Comparison of ENCODE assay signal across 10 cellular contexts in the genomic region with DNA sequence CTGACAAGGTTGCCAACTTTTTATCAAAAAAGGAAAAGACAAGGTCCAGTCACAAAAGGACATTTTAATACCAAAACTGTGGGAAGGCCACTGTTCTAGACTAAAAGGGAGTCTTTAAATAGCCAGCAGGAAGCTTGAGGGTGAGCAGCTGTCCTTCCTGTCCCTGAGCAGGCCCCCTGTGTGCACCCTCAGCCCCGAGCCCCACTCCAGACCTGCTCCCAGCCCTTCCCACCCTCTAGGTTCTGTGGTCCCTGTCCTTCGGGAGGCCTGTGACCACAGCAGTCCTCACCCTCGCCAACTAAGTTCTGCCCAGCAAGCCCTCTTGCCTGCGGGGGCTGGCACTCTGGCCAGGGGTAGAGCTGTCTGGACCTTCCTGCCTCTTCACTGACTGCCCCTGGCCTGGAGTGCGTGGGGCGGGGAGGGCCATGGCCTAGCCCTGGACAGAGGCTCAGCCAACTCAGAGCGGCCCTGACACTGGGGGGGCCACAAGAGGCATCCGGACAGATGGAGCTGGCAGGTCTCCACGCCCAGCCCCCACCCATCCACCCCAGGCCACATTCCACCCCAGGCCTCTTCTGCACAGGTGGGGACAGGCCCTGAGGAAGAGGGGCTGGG. TPM values are rescaled to one million over a fixed set of nuclear protein-coding genes. Genes with fewer than 3 reads are reported as not detected.
DNase-seq lines count a peak whose midpoint lies in the region; ATAC-seq, FAIRE-seq and TF ChIP-seq lines count a peak whose summit lies in the region.
"Had no signal": no experiment of that assay in that cellular context is flagged by ENCODE, and none has a peak within 500 bp of the region (broad histone marks: within the 10 kb centered on the region; RNA-seq: fewer than 3 reads in every experiment).

No MANE protein-coding gene starts in this region.

- peaks cover 42% of the 10 kb centered on the region for H3K79me2 ChIP-seq in GM12878 (ENCODE audit: control insufficient read depth, insufficient read depth, low read length)

- H3K27ac ChIP-seq in GM12878 (ENCODE audit: control insufficient read depth, insufficient read depth) = peak overlapping the region; percentile 44; the same call in 1 of the 2 replicates
- H3K27ac ChIP-seq in mucosa of rectum (ENCODE audit: low read depth in 2 of 2, low read length in 2 of 2) = peak overlapping the region; percentile 69 to 77
- peak overlapping the region; percentile 79 to 97 (median 86) for H3K27ac ChIP-seq in tibial nerve

- no peaks in the 10 kb centered on the region for H4K20me1 ChIP-seq in GM12878 (ENCODE audit: control insufficient read depth, insufficient read depth)

- H3K9me3 ChIP-seq in GM12878 (replicated peaks; ENCODE audit: control insufficient read depth, insufficient read depth, low read length) (no peaks in the 10 kb centered on the region), mucosa of rectum (ENCODE audit: control insufficient read depth in 2 of 2, low read length in 2 of 2) (no peaks in the 10 kb centered on the region), tibial nerve (no peaks in the 10 kb centered on the region)

- TF ChIP-seq CTCF in GM12878 (IDR thresholded peaks at IDR 0.05 in 2 of 3, conservative IDR thresholded peaks at IDR 0.05 in 1 of 3; ENCODE audit: control insufficient read depth in 2 of 3, extremely low read depth in 1 of 3, insufficient read depth in 1 of 3, low read depth in 3 of 3, low read length in 3 of 3) = no peak
- TF ChIP-seq CTCF in tibial nerve (IDR thresholded peaks at IDR 0.05) = no peak

- peak overlapping the region; percentile 7; the same call in 1 of the 2 replicates for H3K4me2 ChIP-seq in GM12878 (ENCODE audit: control insufficient read depth, insufficient read depth)

- no peak for FAIRE-seq in GM12878 (lab: Jason Lieb, UNC)

- H3K36me3 Mint-ChIP-seq in activated CD4-positive, alpha-beta memory T cell treated with anti-CD3 and anti-CD28 coated beads, Interleukin-2, amount 10 ng/mL, durations not matched to agents 7 days and 5 days (ENCODE audit: low read depth) = no peaks in the 10 kb centered on the region
- no peaks in the 10 kb centered on the region for H3K36me3 Mint-ChIP-seq in activated CD4-positive, alpha-beta memory T cell treated with anti-CD3 and anti-CD28 coated beads for 36 hours
- H3K36me3 Mint-ChIP-seq: CD4-positive, alpha-beta memory T cell had no signal

- intact Hi-C loops in activated CD4-positive, alpha-beta memory T cell treated with anti-CD3 and anti-CD28 coated beads for 36 hours (cut with micrococcal nuclease) = loop anchor here (1.0 kb wide), 1 partner anchor 31 kb away; no protein-coding TSS in a partner anchor
- intact Hi-C loops in GM12878 (cut with micrococcal nuclease; ENCODE audit: unreplicated experiment) = no loop called here

- no peak for TF ChIP-seq RAD21 in GM12878 (IDR thresholded peaks at IDR 0.05; ENCODE audit: insufficient read depth, low read depth, low read length)

- BruUV-seq in GM12878 (replicated peaks; lab: Mats Ljungman, UMichigan) = no TSS peak

- 0 out of 2 replicates have a peak, but pooled peaks have one; percentile 7 for TF ChIP-seq POLR2A in GM12878 (IDR thresholded peaks at IDR 0.05; ENCODE audit: low read depth, low read length)
- no peak for TF ChIP-seq POLR2A in tibial nerve (IDR thresholded peaks at IDR 0.05)

- H3K27me3 Mint-ChIP-seq in activated CD4-positive, alpha-beta memory T cell treated with anti-CD3 and anti-CD28 coated beads, Interleukin-2, amount 10 ng/mL, durations not matched to agents 7 days and 5 days = peaks cover 9% of the 10 kb centered on the region
- peaks cover 13% of the 10 kb centered on the region for H3K27me3 Mint-ChIP-seq in activated CD4-positive, alpha-beta memory T cell treated with anti-CD3 and anti-CD28 coated beads for 36 hours

- no peaks in the 10 kb centered on the region for H3K9me3 Mint-ChIP-seq in activated CD4-positive, alpha-beta memory T cell treated with anti-CD3 and anti-CD28 coated beads, Interleukin-2, amount 10 ng/mL, durations not matched to agents 7 days and 5 days
- H3K9me3 Mint-ChIP-seq in activated CD4-positive, alpha-beta memory T cell treated with anti-CD3 and anti-CD28 coated beads for 36 hours = no peaks in the 10 kb centered on the region
- H3K9me3 Mint-ChIP-seq: CD4-positive, alpha-beta memory T cell had no signal

- no peak overlapping the region for H2AFZ ChIP-seq in GM12878 (ENCODE audit: control insufficient read depth, low read depth, low read length)

- RAD21 ChIA-PET in GM12878 (lab: Charles Lee; ENCODE audit: unreplicated experiment) = no interaction called here

- ATAC-seq in GM12878 = no peak

- H3K4me3 Mint-ChIP-seq in activated CD4-positive, alpha-beta memory T cell treated with anti-CD3 and anti-CD28 coated beads, Interleukin-2, amount 10 ng/mL, durations not matched to agents 7 days and 5 days = peak overlapping the region; percentile 44
- H3K4me3 Mint-ChIP-seq in activated CD4-positive, alpha-beta memory T cell treated with anti-CD3 and anti-CD28 coated beads for 36 hours = no peak overlapping the region

- H3K4me3 ChIP-seq in GM12878 (no peak overlapping the region), mucosa of rectum (ENCODE audit: low read length in 2 of 2) (peak overlapping the region in 1 of 2 donors; percentile 13), tibial nerve (no peak overlapping the region)

- POLR2A ChIA-PET in activated CD4-positive, alpha-beta memory T cell treated with anti-CD3 and anti-CD28 coated beads, Interleukin-2, amount 10 ng/mL, durations not matched to agents 7 days and 5 days (lab: Charles Lee) = interaction anchor here (1.4 kb wide), 1 partner anchor 16 kb away, joined by 3 read pairs; no protein-coding TSS in a partner anchor
- POLR2A ChIA-PET in activated CD4-positive, alpha-beta memory T cell treated with anti-CD3 and anti-CD28 coated beads for 36 hours (lab: Charles Lee) = interaction anchor here (0.6 kb wide), 1 partner anchor 15 kb away, joined by 3 read pairs; no protein-coding TSS in a partner anchor
- POLR2A ChIA-PET in GM12878 (lab: Charles Lee) = interaction anchor here (0.7 kb wide), 1 partner anchor 58 kb away, joined by 3 read pairs; a partner anchor contains a TSS

- WGBS in GM12878 (ENCODE audit: insufficient coverage, insufficient replicate concordance, low lambda C conversion rate, missing lambda C conversion rate) = 71% methylated on average over 6 of the region's 9 CpGs
- WGBS in tibial nerve, 2 donors = 16 to 30% methylated on average over 4 of the region's 9 CpGs

- in situ Hi-C loops in GM12878 (cut with MboI) = no loop called here

- DNase-seq in activated CD4-positive, alpha-beta memory T cell treated with anti-CD3 and anti-CD28 coated beads, Interleukin-2, amount 10 ng/mL, durations not matched to agents 7 days and 5 days = no peak
- DNase-seq in activated CD4-positive, alpha-beta memory T cell treated with anti-CD3 and anti-CD28 coated beads for 36 hours = no peak
- no peak for DNase-seq in GM12878 (ENCODE audit: low read depth, low spot score)
- no peak for DNase-seq in tibial nerve (ENCODE audit: low spot score in 2 of 2)
- DNase-seq in NCI-H1105 (lab: John Stamatoyannopoulos, UW) = no peak
- no peak for DNase-seq in NCI-H2081 treated with DMSO at 0.1 percent for 48 hours (lab: John Stamatoyannopoulos, UW)
- no peak for DNase-seq in activated gamma-delta T cell (lab: John Stamatoyannopoulos, UW)
- DNase-seq: activated gamma-delta T cell treated with Interleukin-2 at 50 U/mL for 16 hours had no signal

- no peak for TF ChIP-seq EP300 in GM12878 (IDR thresholded peaks at IDR 0.05; ENCODE audit: borderline replicate concordance in 1 of 2, control insufficient read depth in 1 of 2, low read depth in 2 of 2, low read length in 2 of 2)
- no peak for TF ChIP-seq EP300 in tibial nerve (IDR thresholded peaks at IDR 0.05)

- peaks cover 28% of the 10 kb centered on the region for H3K4me1 Mint-ChIP-seq in activated CD4-positive, alpha-beta memory T cell treated with anti-CD3 and anti-CD28 coated beads, Interleukin-2, amount 10 ng/mL, durations not matched to agents 7 days and 5 days
- H3K4me1 Mint-ChIP-seq in activated CD4-positive, alpha-beta memory T cell treated with anti-CD3 and anti-CD28 coated beads for 36 hours (ENCODE audit: low read depth) = peaks cover 7% of the 10 kb centered on the region

- H3K9ac ChIP-seq in GM12878 (ENCODE audit: control insufficient read depth, insufficient read depth, low read length) = no peak overlapping the region
- H3K9ac ChIP-seq in mucosa of rectum (ENCODE audit: low read depth in 1 of 2, low read length in 2 of 2) = peak overlapping the region; percentile 12 to 32

- H3K36me3 ChIP-seq in GM12878 (ENCODE audit: control insufficient read depth in 2 of 2, insufficient read depth in 2 of 2, low read length in 1 of 2) (no peaks in the 10 kb centered on the region), mucosa of rectum (ENCODE audit: control insufficient read depth in 2 of 2, insufficient read depth in 2 of 2, low read length in 2 of 2) (no peaks in the 10 kb centered on the region), tibial nerve (peaks cover 0 to 28% (median 0%) of the 10 kb centered on the region in 3 donors)

- H3K27me3 ChIP-seq in GM12878 (replicated peaks in 1 of 2; ENCODE audit: control insufficient read depth in 2 of 2, insufficient read depth in 2 of 2, low read length in 1 of 2) (no peaks in the 10 kb centered on the region), mucosa of rectum (ENCODE audit: control insufficient read depth in 2 of 2, insufficient read depth in 2 of 2, low read length in 2 of 2) (no peaks in the 10 kb centered on the region), tibial nerve (no peaks in the 10 kb centered on the region)

- CTCF ChIA-PET in activated CD4-positive, alpha-beta memory T cell treated with anti-CD3 and anti-CD28 coated beads, Interleukin-2, amount 10 ng/mL, durations not matched to agents 7 days and 5 days (lab: Charles Lee) = interaction anchor here (0.8 to 1.2 kb wide), 2 partner anchors 19 to 65 kb away, joined by 3 read pairs; a partner anchor contains a TSS
- CTCF ChIA-PET in activated CD4-positive, alpha-beta memory T cell treated with anti-CD3 and anti-CD28 coated beads for 36 hours (lab: Charles Lee) = interaction anchor here (0.6 kb wide), 1 partner anchor 375 kb away, joined by 3 read pairs; no protein-coding TSS in a partner anchor
- CTCF ChIA-PET in GM12878 (lab: Yijun Ruan, JAX) = interaction anchor here (0.6 to 0.9 kb wide), 2 partner anchors 13 to 17 kb away, joined by 3 read pairs; no protein-coding TSS in a partner anchor

- SMC1A ChIA-PET in GM12878 (lab: Charles Lee; ENCODE audit: uncharacterized antibody, unreplicated experiment) = no interaction called here

- H3K27ac Mint-ChIP-seq in activated CD4-positive, alpha-beta memory T cell treated with anti-CD3 and anti-CD28 coated beads, Interleukin-2, amount 10 ng/mL, durations not matched to agents 7 days and 5 days = no peak overlapping the region
- H3K27ac Mint-ChIP-seq in activated CD4-positive, alpha-beta memory T cell treated with anti-CD3 and anti-CD28 coated beads for 36 hours = no peak overlapping the region

- H3K4me1 ChIP-seq in GM12878 (ENCODE audit: control insufficient read depth, insufficient read depth, low read length) (peaks cover 30% of the 10 kb centered on the region), mucosa of rectum (ENCODE audit: control insufficient read depth in 2 of 2, insufficient read depth in 2 of 2, low read length in 2 of 2) (peaks cover 35 to 38% of the 10 kb centered on the region in 2 donors), tibial nerve (peaks cover 8 to 49% (median 42%) of the 10 kb centered on the region in 4 donors)

RNA-seq across cellular contexts. Expression of a gene that starts 1.6 kb away (rescaled TPM):
- total RNA-seq in activated CD4-positive, alpha-beta memory T cell treated with anti-CD3 and anti-CD28 coated beads, Interleukin-2, amount 10 ng/mL, durations not matched to agents 7 days and 5 days = 10 to 100 TPM; 21.5 to 23.5 TPM
- total RNA-seq in activated CD4-positive, alpha-beta memory T cell treated with anti-CD3 and anti-CD28 coated beads for 36 hours = 1 to 10 TPM; 6.3 to 8.3 TPM
- total RNA-seq in GM12878 (2013; cell fraction: nucleolus; rRNA removed) = 180 and 204 TPM in 2 replicates
- total RNA-seq in GM12878 (2014; rRNA removed) (32.6 and 42.0 TPM in 2 replicates), GM12878 (2014; rRNA removed; fragmentation: Illumina TruSeq; extraction: Trizol) (19.8 and 21.8 TPM in 2 replicates), GM12878 (2021) (133 and 134 TPM in 2 replicates), tibial nerve (100 to 1,000 TPM; 135 to 193 (median 165) TPM)
- polyA plus RNA-seq in GM12878 (2011; ENCODE audit: low read depth) = 25.4 TPM
- polyA plus RNA-seq in GM12878 (2011; rRNA removed) (19.9 and 41.8 TPM in 2 replicates), GM12878 (2014; fragmentation: Illumina TruSeq; extraction: Trizol) (6.3 and 23.5 TPM in 2 replicates), GM12878 (2014; fragmentation: Nextera tagmentation; extraction: Ambion mirVana) (1 to 10 TPM in 1 of 2 experiments, under 1 TPM in 1; 0.68 to 4.5 TPM), GM12878 (2014; rRNA removed) (65.4 and 84.9 TPM in 2 replicates), GM12878 (2016; fragmentation: Nextera tagmentation; extraction: Ambion mirVana) (10 to 100 TPM; 69.3 to 80.0 TPM)
- polyA plus RNA-seq in GM12878 (2011; cell fraction: cytosol; rRNA removed) = 57.3 and 73.0 TPM in 2 replicates
- 319 and 335 TPM in 2 replicates for polyA plus RNA-seq in GM12878 (2011; cell fraction: nucleus; rRNA removed)
- 53.9 and 72.5 TPM in 2 replicates for polyA plus RNA-seq in GM12878 (2012)
- 52.2 and 84.0 TPM in 2 replicates for polyA minus RNA-seq in GM12878 (2011; rRNA and poly(A)+ RNA removed)
- 54.8 and 57.2 TPM in 2 replicates for polyA minus RNA-seq in GM12878 (2011; cell fraction: cytosol; rRNA and poly(A)+ RNA removed)
- 57.8 and 74.9 TPM in 2 replicates for polyA minus RNA-seq in GM12878 (2011; cell fraction: nucleus; rRNA and poly(A)+ RNA removed)

RNA-seq across cellular contexts. Expression of a gene that starts 17.7 kb away (rescaled TPM):
- 1 to 10 TPM; 5.0 to 5.6 TPM for total RNA-seq in activated CD4-positive, alpha-beta memory T cell treated with anti-CD3 and anti-CD28 coated beads, Interleukin-2, amount 10 ng/mL, durations not matched to agents 7 days and 5 days
- 1 to 10 TPM; 3.5 to 3.6 TPM for total RNA-seq in activated CD4-positive, alpha-beta memory T cell treated with anti-CD3 and anti-CD28 coated beads for 36 hours
- 8.0 and 8.7 TPM in 2 replicates for total RNA-seq in GM12878 (2013; cell fraction: nucleolus; rRNA removed)
- total RNA-seq in GM12878 (2014; rRNA removed) (8.3 and 9.1 TPM in 2 replicates), GM12878 (2014; rRNA removed; fragmentation: Illumina TruSeq; extraction: Trizol) (3.2 and 3.6 TPM in 2 replicates), GM12878 (2021) (11.2 TPM in 2 replicates), tibial nerve (10 to 100 TPM in 3 of 4 donors, 1 to 10 TPM in 1; 8.6 to 13.1 (median 11.7) TPM)
- 4.0 TPM for polyA plus RNA-seq in GM12878 (2011; ENCODE audit: low read depth)
- polyA plus RNA-seq in GM12878 (2011; rRNA removed) (1.6 and 2.9 TPM in 2 replicates), GM12878 (2014; fragmentation: Illumina TruSeq; extraction: Trizol) (0.73 and 3.1 TPM in 2 replicates), GM12878 (2014; fragmentation: Nextera tagmentation; extraction: Ambion mirVana) (1 to 10 TPM in 1 of 2 experiments, under 1 TPM in 1; 0.72 to 2.3 TPM), GM12878 (2014; rRNA removed) (11.3 and 13.0 TPM in 2 replicates), GM12878 (2016; fragmentation: Nextera tagmentation; extraction: Ambion mirVana) (10 to 100 TPM in 1 of 2 experiments, 1 to 10 TPM in 1; 8.9 to 10.3 TPM)
- 5.7 and 6.5 TPM in 2 replicates for polyA plus RNA-seq in GM12878 (2011; cell fraction: cytosol; rRNA removed)
- polyA plus RNA-seq in GM12878 (2011; cell fraction: nucleus; rRNA removed) = 19.6 and 20.1 TPM in 2 replicates
- polyA plus RNA-seq in GM12878 (2012) = 15.7 and 17.4 TPM in 2 replicates
- 1.8 and 5.0 TPM in 2 replicates for polyA minus RNA-seq in GM12878 (2011; rRNA and poly(A)+ RNA removed)
- polyA minus RNA-seq in GM12878 (2011; cell fraction: cytosol; rRNA and poly(A)+ RNA removed) = 2.1 TPM in 2 replicates
- 4.0 and 5.3 TPM in 2 replicates for polyA minus RNA-seq in GM12878 (2011; cell fraction: nucleus; rRNA and poly(A)+ RNA removed)

RNA-seq across cellular contexts. Expression of a gene that starts 34.0 kb away (rescaled TPM):
- 10 to 100 TPM; 56.5 to 58.9 TPM for total RNA-seq in activated CD4-positive, alpha-beta memory T cell treated with anti-CD3 and anti-CD28 coated beads, Interleukin-2, amount 10 ng/mL, durations not matched to agents 7 days and 5 days
- 10 to 100 TPM; 41.2 to 41.7 TPM for total RNA-seq in activated CD4-positive, alpha-beta memory T cell treated with anti-CD3 and anti-CD28 coated beads for 36 hours
- 44.6 and 52.6 TPM in 2 replicates for total RNA-seq in GM12878 (2013; cell fraction: nucleolus; rRNA removed)
- total RNA-seq in GM12878 (2014; rRNA removed) = 47.0 and 52.6 TPM in 2 replicates
- total RNA-seq in GM12878 (2014; rRNA removed; fragmentation: Illumina TruSeq; extraction: Trizol) = 22.0 and 24.2 TPM in 2 replicates
- 49.4 and 49.7 TPM in 2 replicates for total RNA-seq in GM12878 (2021)
- polyA plus RNA-seq in GM12878 (2011; ENCODE audit: low read depth) = 11.0 TPM
- 13.4 and 22.9 TPM in 2 replicates for polyA plus RNA-seq in GM12878 (2011; rRNA removed)
- polyA plus RNA-seq in GM12878 (2011; cell fraction: cytosol; rRNA removed) = 23.8 and 35.3 TPM in 2 replicates
- 130 and 174 TPM in 2 replicates for polyA plus RNA-seq in GM12878 (2011; cell fraction: nucleus; rRNA removed)
- 23.1 and 25.0 TPM in 2 replicates for polyA plus RNA-seq in GM12878 (2012)
- polyA plus RNA-seq in GM12878 (2014; fragmentation: Illumina TruSeq; extraction: Trizol) = 5.1 and 17.6 TPM in 2 replicates
- polyA plus RNA-seq in GM12878 (2014; fragmentation: Nextera tagmentation; extraction: Ambion mirVana) = 1 to 10 TPM in 1 of 2 experiments, under 1 TPM in 1; 0.29 to 1.6 TPM
- polyA plus RNA-seq in GM12878 (2014; rRNA removed) = 47.8 and 55.8 TPM in 2 replicates
- 10 to 100 TPM; 26.5 to 26.8 TPM for polyA plus RNA-seq in GM12878 (2016; fragmentation: Nextera tagmentation; extraction: Ambion mirVana)
- 22.2 and 35.9 TPM in 2 replicates for polyA minus RNA-seq in GM12878 (2011; rRNA and poly(A)+ RNA removed)
- 10.4 and 12.7 TPM in 2 replicates for polyA minus RNA-seq in GM12878 (2011; cell fraction: cytosol; rRNA and poly(A)+ RNA removed)
- 21.9 and 35.7 TPM in 2 replicates for polyA minus RNA-seq in GM12878 (2011; cell fraction: nucleus; rRNA and poly(A)+ RNA removed)
- 100 to 1,000 TPM in 1 of 4 donors, 10 to 100 TPM in 3; 55.9 to 112 (median 76.7) TPM for total RNA-seq in tibial nerve

RNA-seq across cellular contexts. Expression of a gene that starts 38.9 kb away (rescaled TPM):
- 10 to 100 TPM; 13.4 to 14.2 TPM for total RNA-seq in activated CD4-positive, alpha-beta memory T cell treated with anti-CD3 and anti-CD28 coated beads, Interleukin-2, amount 10 ng/mL, durations not matched to agents 7 days and 5 days
- total RNA-seq in activated CD4-positive, alpha-beta memory T cell treated with anti-CD3 and anti-CD28 coated beads for 36 hours = 10 to 100 TPM; 23.1 to 24.6 TPM
- total RNA-seq in GM12878 (2013; cell fraction: nucleolus; rRNA removed) = 5.1 and 5.8 TPM in 2 replicates
- total RNA-seq in GM12878 (2014; rRNA removed) (9.4 and 10.0 TPM in 2 replicates), GM12878 (2014; rRNA removed; fragmentation: Illumina TruSeq; extraction: Trizol) (3.8 and 4.0 TPM in 2 replicates), GM12878 (2021) (10.8 and 12.8 TPM in 2 replicates), tibial nerve (10 to 100 TPM in 3 of 4 donors, 1 to 10 TPM in 1; 8.7 to 33.3 (median 19.6) TPM)
- polyA plus RNA-seq in GM12878 (2011; ENCODE audit: low read depth) = 2.6 TPM
- polyA plus RNA-seq in GM12878 (2011; rRNA removed) (2.5 and 6.2 TPM in 2 replicates), GM12878 (2014; fragmentation: Illumina TruSeq; extraction: Trizol) (1.4 and 3.7 TPM in 2 replicates), GM12878 (2014; fragmentation: Nextera tagmentation; extraction: Ambion mirVana) (under 1 TPM; 0.05 to 0.16 TPM), GM12878 (2014; rRNA removed) (11.6 and 14.0 TPM in 2 replicates), GM12878 (2016; fragmentation: Nextera tagmentation; extraction: Ambion mirVana) (under 1 TPM; 0.44 to 0.58 TPM)
- 5.7 and 9.1 TPM in 2 replicates for polyA plus RNA-seq in GM12878 (2011; cell fraction: cytosol; rRNA removed)
- 33.9 and 40.9 TPM in 2 replicates for polyA plus RNA-seq in GM12878 (2011; cell fraction: nucleus; rRNA removed)
- 6.6 and 7.4 TPM in 2 replicates for polyA plus RNA-seq in GM12878 (2012)
- 3.4 and 6.0 TPM in 2 replicates for polyA minus RNA-seq in GM12878 (2011; rRNA and poly(A)+ RNA removed)
- 2.1 and 3.0 TPM in 2 replicates for polyA minus RNA-seq in GM12878 (2011; cell fraction: cytosol; rRNA and poly(A)+ RNA removed)
- polyA minus RNA-seq in GM12878 (2011; cell fraction: nucleus; rRNA and poly(A)+ RNA removed) = 2.9 and 3.2 TPM in 2 replicates

RNA-seq across cellular contexts. Expression of a gene that starts 47.6 kb away (rescaled TPM):
- 1 to 10 TPM; 4.8 to 5.8 TPM for total RNA-seq in activated CD4-positive, alpha-beta memory T cell treated with anti-CD3 and anti-CD28 coated beads, Interleukin-2, amount 10 ng/mL, durations not matched to agents 7 days and 5 days
- total RNA-seq in activated CD4-positive, alpha-beta memory T cell treated with anti-CD3 and anti-CD28 coated beads for 36 hours = 1 to 10 TPM; 9.1 to 9.7 TPM
- 54.9 and 65.7 TPM in 2 replicates for total RNA-seq in GM12878 (2013; cell fraction: nucleolus; rRNA removed)
- total RNA-seq in GM12878 (2014; rRNA removed) (22.8 and 23.0 TPM in 2 replicates), GM12878 (2014; rRNA removed; fragmentation: Illumina TruSeq; extraction: Trizol) (14.5 and 16.5 TPM in 2 replicates), GM12878 (2021) (34.0 and 38.9 TPM in 2 replicates), tibial nerve (10 to 100 TPM; 12.3 to 32.0 (median 24.1) TPM)
- polyA plus RNA-seq in GM12878 (2011; ENCODE audit: low read depth) = 6.8 TPM
- polyA plus RNA-seq in GM12878 (2011; rRNA removed) (7.5 and 16.1 TPM in 2 replicates), GM12878 (2014; fragmentation: Illumina TruSeq; extraction: Trizol) (3.6 and 16.1 TPM in 2 replicates), GM12878 (2014; fragmentation: Nextera tagmentation; extraction: Ambion mirVana) (1 to 10 TPM; 1.1 to 3.8 TPM), GM12878 (2014; rRNA removed) (32.0 and 33.2 TPM in 2 replicates), GM12878 (2016; fragmentation: Nextera tagmentation; extraction: Ambion mirVana) (10 to 100 TPM in 1 of 2 experiments, 1 to 10 TPM in 1; 9.5 to 17.1 TPM)
- polyA plus RNA-seq in GM12878 (2011; cell fraction: cytosol; rRNA removed) = 22.6 and 27.5 TPM in 2 replicates
- polyA plus RNA-seq in GM12878 (2011; cell fraction: nucleus; rRNA removed) = 130 and 145 TPM in 2 replicates
- polyA plus RNA-seq in GM12878 (2012) = 15.0 and 21.3 TPM in 2 replicates
- 12.6 and 18.3 TPM in 2 replicates for polyA minus RNA-seq in GM12878 (2011; rRNA and poly(A)+ RNA removed)
- 7.8 and 10.4 TPM in 2 replicates for polyA minus RNA-seq in GM12878 (2011; cell fraction: cytosol; rRNA and poly(A)+ RNA removed)
- polyA minus RNA-seq in GM12878 (2011; cell fraction: nucleus; rRNA and poly(A)+ RNA removed) = 25.1 and 35.3 TPM in 2 replicates
